Comparison of ENCODE assay signal across 23 cellular contexts in genomic region chr5:124686239-124687004, GRCh38.
DNase-seq lines count a peak whose midpoint lies in the region; ATAC-seq and TF ChIP-seq lines count a peak whose summit lies in the region.
"Had no signal": no experiment of that assay in that cellular context is flagged by ENCODE, and none has a peak within 500 bp of the region (broad histone marks: within the 10 kb centered on the region; RNA-seq: fewer than 3 reads in every experiment).

No MANE protein-coding gene starts in this region.

- peaks cover 92% of the 10 kb centered on the region for H3K79me2 ChIP-seq in GM23338 (replicated peaks; ENCODE audit: insufficient read depth)

- no peaks in the 10 kb centered on the region for H3K9me3 ChIP-seq in WERI-Rb-1 (ENCODE audit: severe bottlenecking)
- H3K9me3 ChIP-seq: right lobe of liver, SK-N-SH, upper lobe of left lung had no signal

- H4K20me1 ChIP-seq in GM23338 (replicated peaks; ENCODE audit: insufficient read depth), result peaks cover 4% of the 10 kb centered on the region; the same call in 1 of the 2 replicates

- TF ChIP-seq CTCF in GM23338 (conservative IDR thresholded peaks at IDR 0.05; ENCODE audit: low read depth in 2 of 2) (no peak), VCaP (conservative IDR thresholded peaks at IDR 0.05) (no peak), nephron (IDR thresholded peaks at IDR 0.05; ENCODE audit: unreplicated experiment in 3 of 3) (no peak), WERI-Rb-1 (IDR thresholded peaks at IDR 0.05; ENCODE audit: low read depth, low read length) (no peak)

- H3K36me3 Mint-ChIP-seq in GM23338 (ENCODE audit: low read depth) (peaks cover 16% of the 10 kb centered on the region), nephron (ENCODE audit: low read depth) (peaks cover 73% of the 10 kb centered on the region)
- H3K36me3 Mint-ChIP-seq in stimulated activated naive B cell treated with anti-CD40 and anti-IgM and Interleukin-4, amounts not matched to agents 10 μg/mL and 1 μg/mL and 100 μg/mL, for 72 hours, result peaks cover 0 to 3% of the 10 kb centered on the region in 2 donors

- H3K27ac Mint-ChIP-seq in GM23338 (peak overlapping the region; percentile 8; the same call in 1 of the 2 replicates), nephron (peak overlapping the region in 2 of 3 experiments; percentile 6 to 11)
- H3K27ac Mint-ChIP-seq in stimulated activated naive B cell treated with anti-CD40 and anti-IgM and Interleukin-4, amounts not matched to agents 10 μg/mL and 1 μg/mL and 100 μg/mL, for 72 hours, result peak overlapping the region; percentile 59
- H3K27ac Mint-ChIP-seq: activated CD8-positive, alpha-beta T cell treated with anti-CD3 and anti-CD28 coated beads, Interleukin-2, amount 10 ng/mL, durations not matched to agents 7 days and 5 days; activated T-helper 17 cell treated with anti-CD3 and anti-CD28 coated beads, Interleukin-2, amount 50 U/mL, for 72 hours; T-helper 1 cell treated with Interleukin-12 subunit alpha and Interleukin-12 subunit beta and Interleukin-4 antibody, amounts not matched to agents 30 μg/mL and 1 μg/mL, for 36 hours had no signal

- DNase-seq in GM23338 (ENCODE audit: low spot score) (no peak), WERI-Rb-1 (no peak)
- DNase-seq in stimulated activated naive B cell treated with anti-CD40 and anti-IgM and Interleukin-4, amounts not matched to agents 10 μg/mL and 1 μg/mL and 100 μg/mL, for 72 hours, result no peak
- DNase-seq: activated CD8-positive, alpha-beta T cell treated with anti-CD3 and anti-CD28 coated beads, Interleukin-2, amount 10 ng/mL, durations not matched to agents 7 days and 5 days; activated naive CD4-positive, alpha-beta T cell treated with anti-CD3 and anti-CD28 coated beads, Interleukin-2, amount 50 U/mL, for 16 hours; brain microvascular endothelial cell; COR-L47; dorsolateral prefrontal cortex; hippocampal formation; NCI-H146; NCI-H345; NCI-H748 treated with DMSO at 0.1 percent for 48 hours; right lobe of liver; SK-N-SH; stimulated activated CD4-positive, alpha-beta T cell treated with anti-CD3 and anti-CD28 coated beads, Interleukin-2, amount 100 ng/mL, for 48 hours; upper lobe of left lung had no signal

- no peak overlapping the region for H3K4me2 ChIP-seq in GM23338
- H3K4me2 ChIP-seq: SK-N-SH had no signal

- peaks cover 23% of the 10 kb centered on the region; the same call in 1 of the 2 replicates for H3K4me1 ChIP-seq in GM23338 (ENCODE audit: insufficient read depth)

- H3K9me3 Mint-ChIP-seq in GM23338 (no peaks in the 10 kb centered on the region), nephron (no peaks in the 10 kb centered on the region)
- H3K9me3 Mint-ChIP-seq in stimulated activated naive B cell treated with anti-CD40 and anti-IgM and Interleukin-4, amounts not matched to agents 10 μg/mL and 1 μg/mL and 100 μg/mL, for 72 hours, result peaks cover 0 to 2% of the 10 kb centered on the region in 2 donors
- H3K9me3 Mint-ChIP-seq: activated T-helper 17 cell treated with anti-CD3 and anti-CD28 coated beads, Interleukin-2, amount 50 U/mL, for 72 hours; T-helper 1 cell treated with Interleukin-12 subunit alpha and Interleukin-12 subunit beta and Interleukin-4 antibody, amounts not matched to agents 30 μg/mL and 1 μg/mL, for 36 hours had no signal

- H3K27ac ChIP-seq in GM23338 (ENCODE audit: low read depth) (no peak overlapping the region), VCaP (peak overlapping the region; percentile 80), WERI-Rb-1 (no peak overlapping the region)
- H3K27ac ChIP-seq: brain microvascular endothelial cell, right lobe of liver, RWPE1 had no signal

- H3K27me3 ChIP-seq in GM23338 (ENCODE audit: insufficient read depth) (no peaks in the 10 kb centered on the region), WERI-Rb-1 (ENCODE audit: insufficient read depth, low read depth, severe bottlenecking) (no peaks in the 10 kb centered on the region)
- H3K27me3 ChIP-seq: brain microvascular endothelial cell, dorsolateral prefrontal cortex, right lobe of liver, upper lobe of left lung had no signal

- H3F3A ChIP-seq in GM23338 (replicated peaks; ENCODE audit: low read depth), result no peaks in the 10 kb centered on the region

- H3K9me2 ChIP-seq in GM23338 (ENCODE audit: insufficient read depth), result 0 out of 2 replicates have a peak, but pooled peaks cover 6% of the 10 kb centered on the region
- H3K9me2 ChIP-seq: SK-N-SH had no signal

- ATAC-seq in GM23338 (no peak), GM18873 (IDR thresholded peaks at IDR 0.05; ENCODE audit: low FRiP score, unreplicated experiment) (no peak), GM21367 (IDR thresholded peaks at IDR 0.05; ENCODE audit: unreplicated experiment) (no peak)
- ATAC-seq in stimulated activated naive B cell treated with anti-CD40 and anti-IgM and Interleukin-4, amounts not matched to agents 10 μg/mL and 1 μg/mL and 100 μg/mL, for 72 hours (replicated peaks), result no peak
- ATAC-seq: activated CD8-positive, alpha-beta T cell treated with anti-CD3 and anti-CD28 coated beads, Interleukin-2, amount 10 ng/mL, durations not matched to agents 7 days and 5 days; activated T-helper 17 cell treated with anti-CD3 and anti-CD28 coated beads, Interleukin-2, amount 50 U/mL, for 72 hours; right lobe of liver had no signal

- no peak overlapping the region for H3K4me3 ChIP-seq in GM23338
- no peak overlapping the region for H3K4me3 ChIP-seq in WERI-Rb-1 (ENCODE audit: low read depth, low read length)
- H3K4me3 ChIP-seq: dorsolateral prefrontal cortex, right lobe of liver, upper lobe of left lung had no signal

- H3K4me3 Mint-ChIP-seq in GM23338 (no peak overlapping the region), nephron (no peak overlapping the region)
- H3K4me3 Mint-ChIP-seq in stimulated activated naive B cell treated with anti-CD40 and anti-IgM and Interleukin-4, amounts not matched to agents 10 μg/mL and 1 μg/mL and 100 μg/mL, for 72 hours, result no peak overlapping the region
- H3K4me3 Mint-ChIP-seq: activated CD8-positive, alpha-beta T cell treated with anti-CD3 and anti-CD28 coated beads, Interleukin-2, amount 10 ng/mL, durations not matched to agents 7 days and 5 days; activated T-helper 17 cell treated with anti-CD3 and anti-CD28 coated beads, Interleukin-2, amount 50 U/mL, for 72 hours; T-helper 1 cell treated with Interleukin-12 subunit alpha and Interleukin-12 subunit beta and Interleukin-4 antibody, amounts not matched to agents 30 μg/mL and 1 μg/mL, for 36 hours had no signal

- H3K4me1 Mint-ChIP-seq in GM23338, result peaks cover 42% of the 10 kb centered on the region
- peaks cover 39% of the 10 kb centered on the region for H3K4me1 Mint-ChIP-seq in nephron
- H3K4me1 Mint-ChIP-seq in stimulated activated naive B cell treated with anti-CD40 and anti-IgM and Interleukin-4, amounts not matched to agents 10 μg/mL and 1 μg/mL and 100 μg/mL, for 72 hours, result peaks cover 16 to 43% of the 10 kb centered on the region in 2 donors
- H3K4me1 Mint-ChIP-seq: activated T-helper 17 cell treated with anti-CD3 and anti-CD28 coated beads, Interleukin-2, amount 50 U/mL, for 72 hours had no signal

- H3K27me3 Mint-ChIP-seq in GM23338 (ENCODE audit: insufficient read depth, low read depth, poor library complexity) (peaks cover 2% of the 10 kb centered on the region), nephron (ENCODE audit: low read depth) (no peaks in the 10 kb centered on the region)
- H3K27me3 Mint-ChIP-seq in stimulated activated naive B cell treated with anti-CD40 and anti-IgM and Interleukin-4, amounts not matched to agents 10 μg/mL and 1 μg/mL and 100 μg/mL, for 72 hours, result no peaks in the 10 kb centered on the region
- H3K27me3 Mint-ChIP-seq: activated T-helper 17 cell treated with anti-CD3 and anti-CD28 coated beads, Interleukin-2, amount 50 U/mL, for 72 hours had no signal

- H3K36me3 ChIP-seq in GM23338 (ENCODE audit: insufficient read depth) (no peaks in the 10 kb centered on the region), WERI-Rb-1 (peaks cover 8% of the 10 kb centered on the region)
- H3K36me3 ChIP-seq: brain microvascular endothelial cell, right lobe of liver, upper lobe of left lung had no signal

- no peak overlapping the region for H2AFZ ChIP-seq in GM23338

TF ChIP-seq in GM23338, 12 proteins besides CTCF, POLR2A, EP300 and RAD21 (continues in another document):
- TF ChIP-seq REST (IDR thresholded peaks at IDR 0.05; ENCODE audit: unreplicated experiment), result no peak

Comparison
In these comparisons a context has a peak if more than half of its experiments do, and no peak if none do; other contexts are left out.
1. H3K27ac Mint-ChIP-seq: peak in every context shown above with its lines; median percentile 59 in stimulated activated naive B cell treated with anti-CD40 and anti-IgM and Interleukin-4, amounts not matched to agents 10 μg/mL and 1 μg/mL and 100 μg/mL, for 72 hours; 8 in nephron; 8 in GM23338.